29 cellular contexts compared by ENCODE assay signal in the genomic region with DNA sequence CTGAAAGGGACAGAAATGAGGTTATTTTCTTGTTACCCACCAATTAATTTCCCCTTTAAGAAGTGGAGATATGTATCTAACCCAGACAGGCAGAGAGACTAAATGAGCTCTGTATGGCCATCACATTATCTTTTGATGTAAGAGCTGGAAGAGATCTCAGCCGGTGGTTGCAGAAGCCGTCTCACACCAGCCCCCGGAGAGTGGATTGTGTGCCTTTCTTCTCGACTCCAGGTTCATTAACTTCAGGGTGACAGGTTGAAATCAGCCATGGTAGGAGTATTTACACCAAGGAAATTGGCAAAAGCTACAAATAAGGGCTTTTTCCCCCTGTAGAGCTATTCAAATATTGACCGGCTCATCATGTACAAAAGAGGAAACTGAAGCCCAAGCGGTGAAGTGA.
"Had no signal": no experiment of that assay in that cellular context is flagged by ENCODE, and none has a peak within 500 bp of the region (broad histone marks: within the 10 kb centered on the region; RNA-seq: fewer than 3 reads in every experiment).

No MANE protein-coding gene starts in this region.

- H3K4me1 ChIP-seq: parathyroid adenoma, psoas muscle, right lobe of liver, sigmoid colon, stomach, thyroid gland, tibial nerve, upper lobe of left lung, vagina had no signal

- H3K4me3 ChIP-seq: ovary, psoas muscle, right lobe of liver, sigmoid colon, stomach, thoracic aorta, thyroid gland, tibial nerve, upper lobe of left lung, vagina had no signal

- ATAC-seq: naive thymus-derived CD4-positive, alpha-beta T cell; natural killer cell; psoas muscle; right cardiac atrium; right lobe of liver; stimulated activated effector memory CD8-positive, alpha-beta T cell treated with anti-CD3 and anti-CD28 coated beads, Interleukin-12 subunit alpha, Interleukin-12 subunit beta, amount 100 ng/mL, for 72 hours; stimulated activated naive B cell treated with anti-CD40 and anti-IgM and Interleukin-4, amounts not matched to agents 10 μg/mL and 1 μg/mL and 100 μg/mL, for 72 hours had no signal

- H3K27ac ChIP-seq: ovary, parathyroid adenoma, psoas muscle, right lobe of liver, sigmoid colon, stomach, thoracic aorta, thyroid gland, tibial nerve, upper lobe of left lung, vagina had no signal

- H3K4me1 Mint-ChIP-seq: naive thymus-derived CD4-positive, alpha-beta T cell; natural killer cell; nephron; stimulated activated effector memory CD8-positive, alpha-beta T cell treated with anti-CD3 and anti-CD28 coated beads, Interleukin-12 subunit alpha, Interleukin-12 subunit beta, amount 100 ng/mL, for 72 hours; stimulated activated naive B cell treated with anti-CD40 and anti-IgM and Interleukin-4, amounts not matched to agents 10 μg/mL and 1 μg/mL and 100 μg/mL, for 72 hours had no signal

- H3K9ac ChIP-seq: parathyroid adenoma had no signal

- H3K79me2 ChIP-seq: parathyroid adenoma had no signal

- H3K36me3 Mint-ChIP-seq: naive thymus-derived CD4-positive, alpha-beta T cell; natural killer cell; stimulated activated effector memory CD8-positive, alpha-beta T cell treated with anti-CD3 and anti-CD28 coated beads, Interleukin-12 subunit alpha, Interleukin-12 subunit beta, amount 100 ng/mL, for 72 hours; stimulated activated naive B cell treated with anti-CD40 and anti-IgM and Interleukin-4, amounts not matched to agents 10 μg/mL and 1 μg/mL and 100 μg/mL, for 72 hours had no signal

- H3K36me3 ChIP-seq: ovary, right lobe of liver, sigmoid colon, stomach, thoracic aorta, thyroid gland, tibial nerve, upper lobe of left lung, vagina had no signal

- H3K27me3 ChIP-seq: ovary, right lobe of liver, thyroid gland, tibial nerve, upper lobe of left lung, vagina had no signal

- H3K4me3 Mint-ChIP-seq: naive thymus-derived CD4-positive, alpha-beta T cell; natural killer cell; nephron; neural crest cell; stimulated activated effector memory CD8-positive, alpha-beta T cell treated with anti-CD3 and anti-CD28 coated beads, Interleukin-12 subunit alpha, Interleukin-12 subunit beta, amount 100 ng/mL, for 72 hours; stimulated activated naive B cell treated with anti-CD40 and anti-IgM and Interleukin-4, amounts not matched to agents 10 μg/mL and 1 μg/mL and 100 μg/mL, for 72 hours; stimulated activated naive CD8-positive, alpha-beta T cell treated with anti-CD3 and anti-CD28 coated beads, Interleukin-15, Interleukin-2, amounts not matched to agents 100 ng/mL and 50 ng/mL, for 24 hours had no signal

- H3K27ac Mint-ChIP-seq: naive thymus-derived CD4-positive, alpha-beta T cell; natural killer cell; nephron; progenitor cell of endocrine pancreas; stimulated activated effector memory CD8-positive, alpha-beta T cell treated with anti-CD3 and anti-CD28 coated beads, Interleukin-12 subunit alpha, Interleukin-12 subunit beta, amount 100 ng/mL, for 72 hours; stimulated activated naive B cell treated with anti-CD40 and anti-IgM and Interleukin-4, amounts not matched to agents 10 μg/mL and 1 μg/mL and 100 μg/mL, for 72 hours; stimulated activated naive CD8-positive, alpha-beta T cell treated with anti-CD3 and anti-CD28 coated beads, Interleukin-15, Interleukin-2, amounts not matched to agents 100 ng/mL and 50 ng/mL, for 24 hours had no signal

- DNase-seq: naive thymus-derived CD4-positive, alpha-beta T cell; natural killer cell; occipital lobe; ovary; posterior cingulate gyrus; psoas muscle; right cardiac atrium; right lobe of liver; sigmoid colon; small intestine; stimulated activated CD4-positive, alpha-beta T cell treated with anti-CD3 and anti-CD28 coated beads, Interleukin-15, amount 100 ng/mL, for 24 hours; stimulated activated CD4-positive, alpha-beta T cell treated with anti-CD3 and anti-CD28 coated beads, Interleukin-2, amount 100 ng/mL, for 24 hours; stimulated activated CD4-positive, alpha-beta T cell treated with anti-CD3 and anti-CD28 coated beads, Interleukin-2, amount 100 ng/mL, for 48 hours; stimulated activated CD4-positive, alpha-beta T cell treated with anti-CD3 and anti-CD28 coated beads, Interleukin-4, amount 100 ng/mL, for 24 hours; stimulated activated naive B cell treated with anti-CD40 and anti-IgM and Interleukin-4, amounts not matched to agents 10 μg/mL and 1 μg/mL and 100 μg/mL, for 72 hours; stimulated activated naive CD4-positive, alpha-beta T cell treated with Interleukin-2 at 50 U/mL for 16 hours; stomach; thyroid gland; trophoblast cell; upper lobe of left lung had no signal
